In the genomic region with DNA sequence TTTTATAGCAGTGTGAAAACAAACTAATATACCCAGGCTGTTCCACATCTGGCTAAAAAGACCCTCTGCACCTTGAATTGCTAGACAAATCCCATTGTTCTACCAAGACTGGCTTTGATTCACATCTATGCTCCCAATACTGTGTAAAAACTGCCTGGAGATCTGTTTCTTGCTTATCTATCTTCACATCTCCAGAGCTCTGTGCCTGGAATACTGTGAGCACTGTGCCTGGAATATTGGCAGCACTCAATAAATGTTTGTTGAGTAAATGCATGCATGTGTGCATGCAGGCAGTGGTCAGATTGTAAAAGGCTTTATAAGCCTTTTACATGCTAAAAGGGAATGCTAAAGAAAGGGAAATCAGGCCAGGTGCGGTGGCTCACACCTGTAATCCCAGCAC, we compare ENCODE assay signal across 35 cellular contexts.
"Had no signal": no experiment of that assay in that cellular context is flagged by ENCODE, and none has a peak within 500 bp of the region (broad histone marks: within the 10 kb centered on the region; RNA-seq: fewer than 3 reads in every experiment).

No MANE protein-coding gene starts in this region.

- DNase-seq: Karpas-422, Kasumi-1, KBM-7, KG1, MG63, MM.1S, MV-4-11, NCI-H1048, NCI-H1092, NCI-H1092 treated with DMSO at 0.1 percent for 48 hours, NCI-H1105, NCI-H1105 treated with DMSO at 0.1 percent for 48 hours, NCI-H1417, NCI-H1417 treated with DMSO at 0.1 percent for 48 hours, NCI-H1436, NCI-H1436 treated with DMSO at 0.1 percent for 48 hours, NCI-H146, NCI-H1694, NCI-H1694 treated with DMSO at 0.1 percent for 48 hours, NCI-H187, NCI-H187 treated with DMSO at 0.1 percent for 48 hours, NCI-H1930, NCI-H2029, NCI-H2029 treated with DMSO at 0.1 percent for 48 hours, NCI-H2081, NCI-H2081 treated with DMSO at 0.1 percent for 48 hours, NCI-H2107, NCI-H2171, NCI-H2171 treated with DMSO at 0.1 percent for 48 hours, NCI-H2227 treated with DMSO at 0.1 percent for 48 hours, NCI-H226, NCI-H345, NCI-H446, NCI-H446 treated with DMSO at 0.1 percent for 48 hours had no signal

- H3K27ac ChIP-seq: KMS-11 had no signal

- H3K4me3 ChIP-seq: MG63 had no signal

- H3K9me3 ChIP-seq: MG63 had no signal

- H3K4me2 ChIP-seq: KMS-11 had no signal

- H3K27me3 ChIP-seq: MG63 had no signal

- H3K36me3 ChIP-seq: MG63 had no signal

- H3K9ac ChIP-seq: KMS-11 had no signal
